8 cellular contexts compared by ENCODE assay signal in genomic region chr1:112509005-112509659, GRCh38. TPM values are rescaled to one million over a fixed set of nuclear protein-coding genes. Genes with fewer than 3 reads are reported as not detected.
DNase-seq lines count a peak whose midpoint lies in the region; ATAC-seq and TF ChIP-seq lines count a peak whose summit lies in the region.

No MANE protein-coding gene starts in this region.

- no peaks in the 10 kb centered on the region for H4K20me1 ChIP-seq in fibroblast of lung (ENCODE audit: control insufficient read depth, extremely low read depth, insufficient read depth, low read length)

- POLR2A ChIA-PET in activated CD4-positive, alpha-beta memory T cell treated with anti-CD3 and anti-CD28 coated beads for 36 hours (lab: Charles Lee) = interaction anchor here (1.5 kb wide), 1 partner anchor 118 kb away, joined by 4 read pairs; no protein-coding TSS in a partner anchor

- no peaks in the 10 kb centered on the region for H3K9me3 Mint-ChIP-seq in activated CD4-positive, alpha-beta memory T cell treated with anti-CD3 and anti-CD28 coated beads for 36 hours
- no peaks in the 10 kb centered on the region for H3K9me3 Mint-ChIP-seq in osteocyte (ENCODE audit: unreplicated experiment)

- no peaks in the 10 kb centered on the region for H3K36me3 ChIP-seq in fibroblast of lung (ENCODE audit: control insufficient read depth, insufficient read depth, low read length)

- intact Hi-C loops in activated CD4-positive, alpha-beta memory T cell treated with anti-CD3 and anti-CD28 coated beads for 36 hours (cut with micrococcal nuclease) = loop anchor here (10.0 kb wide), 1 partner anchor 166 kb away; the partner anchor contains the start of gene MOV10

- H3K4me3 Mint-ChIP-seq in activated CD4-positive, alpha-beta memory T cell treated with anti-CD3 and anti-CD28 coated beads for 36 hours = peak overlapping the region; percentile 35
- peak overlapping the region; percentile 57 for H3K4me3 Mint-ChIP-seq in osteocyte (ENCODE audit: unreplicated experiment)

- peak overlapping the region; percentile 89 for H3K4me2 ChIP-seq in fibroblast of lung (ENCODE audit: extremely low read depth, insufficient read depth, low read length)

- H3K4me1 Mint-ChIP-seq in activated CD4-positive, alpha-beta memory T cell treated with anti-CD3 and anti-CD28 coated beads for 36 hours (ENCODE audit: low read depth) = peaks cover 2% of the 10 kb centered on the region
- peaks cover 27% of the 10 kb centered on the region for H3K4me1 Mint-ChIP-seq in osteocyte (ENCODE audit: unreplicated experiment)

- H2AFZ ChIP-seq in fibroblast of lung (ENCODE audit: low read length) = peak overlapping the region; percentile 78

- no peak for ATAC-seq in GM19467 (IDR thresholded peaks at IDR 0.05; ENCODE audit: unreplicated experiment)

- peak overlapping the region; percentile 40 for H3K9ac ChIP-seq in fibroblast of lung (ENCODE audit: insufficient read depth, low read length)

- CTCF ChIA-PET in activated CD4-positive, alpha-beta memory T cell treated with anti-CD3 and anti-CD28 coated beads for 36 hours (lab: Charles Lee) = interaction anchor here (1.0 kb wide), 1 partner anchor 118 kb away, joined by 3 read pairs; no protein-coding TSS in a partner anchor

- TF ChIP-seq CTCF in fibroblast of lung (conservative IDR thresholded peaks at IDR 0.05 in 1 of 2, IDR thresholded peaks at IDR 0.05 in 1 of 2; ENCODE audit: low read depth in 1 of 2, low read length in 2 of 2) = no peak
- TF ChIP-seq CTCF in osteocyte (IDR thresholded peaks at IDR 0.05) = no peak

- H3K27me3 ChIP-seq in fibroblast of lung (ENCODE audit: control insufficient read depth, insufficient read depth, low read length) = peaks cover 21% of the 10 kb centered on the region

- peaks cover 2% of the 10 kb centered on the region for H3K4me1 ChIP-seq in fibroblast of lung (ENCODE audit: control insufficient read depth, extremely low read depth, insufficient read depth, low read length)

- no peak overlapping the region for H3K27ac ChIP-seq in fibroblast of lung (ENCODE audit: insufficient read depth, low read length)

- H3K27ac Mint-ChIP-seq in activated CD4-positive, alpha-beta memory T cell treated with anti-CD3 and anti-CD28 coated beads for 36 hours = no peak overlapping the region
- no peak overlapping the region for H3K27ac Mint-ChIP-seq in osteocyte (ENCODE audit: unreplicated experiment)

- H3K9me3 ChIP-seq in fibroblast of lung (ENCODE audit: control insufficient read depth, insufficient read depth, low read depth, low read length) = no peaks in the 10 kb centered on the region

- DNase-seq in NCI-H82 (lab: John Stamatoyannopoulos, UW) = peak; percentile 35
- no peak for DNase-seq in NCI-H82 treated with DMSO at 0.1 percent for 48 hours (lab: John Stamatoyannopoulos, UW; ENCODE audit: unreplicated experiment)
- DNase-seq in activated CD4-positive, alpha-beta memory T cell treated with anti-CD3 and anti-CD28 coated beads for 36 hours = peak; percentile 22
- DNase-seq in fibroblast of lung (ENCODE audit: low read depth in 2 of 2) = peak in 1 of 2 donors; percentile 24
- DNase-seq in osteocyte (ENCODE audit: extremely low spot score, unreplicated experiment) = peak; percentile 75
- DNase-seq in NCI-H2107 treated with DMSO at 0.1 percent for 48 hours (lab: John Stamatoyannopoulos, UW; ENCODE audit: unreplicated experiment) = no peak
- DNase-seq in cerebellum (ENCODE audit: low spot score) = no peak

- H3K27me3 Mint-ChIP-seq in activated CD4-positive, alpha-beta memory T cell treated with anti-CD3 and anti-CD28 coated beads for 36 hours = peaks cover 12% of the 10 kb centered on the region
- peaks cover 5% of the 10 kb centered on the region for H3K27me3 Mint-ChIP-seq in osteocyte (ENCODE audit: unreplicated experiment)

- H3K36me3 Mint-ChIP-seq in activated CD4-positive, alpha-beta memory T cell treated with anti-CD3 and anti-CD28 coated beads for 36 hours = no peaks in the 10 kb centered on the region
- no peaks in the 10 kb centered on the region for H3K36me3 Mint-ChIP-seq in osteocyte (ENCODE audit: unreplicated experiment)

- no peaks in the 10 kb centered on the region for H3K79me2 ChIP-seq in fibroblast of lung (ENCODE audit: control insufficient read depth, insufficient read depth, low read length)

- peak overlapping the region; percentile 29 to 57 (median 42) for H3K4me3 ChIP-seq in fibroblast of lung (replicated peaks in 1 of 4; ENCODE audit: control extremely low read depth in 1 of 4, insufficient read depth in 1 of 4, low read depth in 3 of 4, low read length in 4 of 4)

RNA-seq across cellular contexts. Expression of gene WNT2B, which starts 0.4 kb away (rescaled TPM):
- total RNA-seq in activated CD4-positive, alpha-beta memory T cell treated with anti-CD3 and anti-CD28 coated beads for 36 hours = under 1 TPM; 0.05 to 0.15 TPM
- total RNA-seq in fibroblast of lung (1.5 and 3.5 TPM in 2 replicates), osteocyte (2.3 TPM in 2 replicates), cerebellum (9.3 TPM)
- 1.3 and 2.0 TPM in 2 replicates for polyA plus RNA-seq in fibroblast of lung
- polyA plus RNA-seq in fibroblast of lung (2012) = 1.7 and 1.9 TPM in 2 replicates
- polyA minus RNA-seq in fibroblast of lung (ENCODE audit: low replicate concordance) = 2.5 and 2.8 TPM in 2 replicates

Comparison
In these comparisons a context has a peak if more than half of its experiments do, and no peak if none do; other contexts are left out.
1. DNase-seq: peak in NCI-H82 (single experiment), activated CD4-positive, alpha-beta memory T cell treated with anti-CD3 and anti-CD28 coated beads for 36 hours (single experiment) and osteocyte (single experiment); none in NCI-H82 treated with DMSO at 0.1 percent for 48 hours (single experiment), NCI-H2107 treated with DMSO at 0.1 percent for 48 hours (single experiment) and cerebellum (single experiment).